ENCODE assay signal across 25 cellular contexts in the genomic region with DNA sequence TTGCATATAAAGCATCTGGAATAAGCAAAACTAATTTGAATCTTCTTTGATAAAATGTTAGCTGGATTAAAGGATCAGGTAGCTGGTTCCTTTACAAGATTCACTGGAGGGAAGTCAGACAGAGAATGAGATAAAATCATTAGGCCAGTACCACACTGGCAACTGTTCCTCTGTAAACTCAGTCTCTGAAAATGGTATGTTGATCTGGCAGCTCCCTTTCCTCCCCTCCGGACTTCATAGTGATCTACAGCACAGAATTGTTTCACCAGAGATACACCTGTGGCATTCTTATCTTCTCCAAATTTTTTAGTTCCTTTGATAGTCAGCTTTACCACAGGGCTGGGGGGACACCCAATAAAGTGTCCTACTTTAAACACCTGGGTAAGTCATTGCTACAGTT.
A peak's percentile ranks its signal among the peaks of the same experiment; 100 is the strongest.
DNase-seq lines count a peak whose midpoint lies in the region; ATAC-seq and TF ChIP-seq lines count a peak whose summit lies in the region.
"Had no signal": no experiment of that assay in that cellular context is flagged by ENCODE, and none has a peak within 500 bp of the region (broad histone marks: within the 10 kb centered on the region; RNA-seq: fewer than 3 reads in every experiment).

No MANE protein-coding gene starts in this region.

- H3K4me1 ChIP-seq in DND-41 (ENCODE audit: insufficient read depth, low read length) = peaks cover 14% of the 10 kb centered on the region
- peaks cover 19% of the 10 kb centered on the region for H3K4me1 ChIP-seq in MM.1S (ENCODE audit: low read length)
- H3K4me1 ChIP-seq: SJCRH30 had no signal

- H3K36me3 ChIP-seq in DND-41 (ENCODE audit: insufficient read depth, low read length) (no peaks in the 10 kb centered on the region), MM.1S (replicated peaks; ENCODE audit: insufficient read depth, low read length) (no peaks in the 10 kb centered on the region)
- H3K36me3 ChIP-seq: SJCRH30 had no signal

- intact Hi-C loops in CD4-positive, alpha-beta T cell (cut with DNase I, micrococcal nuclease) = loop anchor here in 1 of 2 experiments (10.0 kb wide), 1 partner anchor 141 kb away; no protein-coding TSS in a partner anchor

- no peaks in the 10 kb centered on the region for H3K9me3 ChIP-seq in CD4-positive, alpha-beta T cell (ENCODE audit: control insufficient read depth, low read length)
- H3K9me3 ChIP-seq in DND-41 (ENCODE audit: insufficient read depth, low read length, severe bottlenecking) (no peaks in the 10 kb centered on the region), MM.1S (replicated peaks; ENCODE audit: insufficient read depth, low read length) (no peaks in the 10 kb centered on the region)
- H3K9me3 ChIP-seq: SJCRH30 had no signal

- no peak for ATAC-seq in CD4-positive, alpha-beta T cell (ENCODE audit: poor library complexity)
- ATAC-seq in DND-41 (ENCODE audit: insufficient read depth, low read depth) = peak; percentile 73
- peak; percentile 38; the same call in 1 of the 2 replicates for ATAC-seq in WTC11
- ATAC-seq in GM21367 (IDR thresholded peaks at IDR 0.05; ENCODE audit: unreplicated experiment) = no peak
- ATAC-seq: SK-N-SH treated with all-trans-retinoic acid at 6 μM for 48 hours had no signal

- H3K4me1 Mint-ChIP-seq in CD4-positive, alpha-beta T cell (ENCODE audit: low read depth) = peaks cover 28% of the 10 kb centered on the region
- peaks cover 31% of the 10 kb centered on the region for H3K4me1 Mint-ChIP-seq in WTC11

- H3K27ac Mint-ChIP-seq in CD4-positive, alpha-beta T cell = peak overlapping the region; percentile 4
- H3K27ac Mint-ChIP-seq in WTC11 = peak overlapping the region; percentile 32; the same call in 1 of the 2 replicates
- H3K27ac Mint-ChIP-seq: B cell; CD8-positive, alpha-beta memory T cell had no signal

- H2AFZ ChIP-seq in DND-41 (ENCODE audit: low read depth, low read length) (no peak overlapping the region), MM.1S (ENCODE audit: low read length) (peak overlapping the region; percentile 73)

- POLR2A ChIA-PET in CD4-positive, alpha-beta T cell (lab: Charles Lee) = no interaction called here
- POLR2A ChIA-PET in WTC11 (lab: Charles Lee) = no interaction called here

- no peak overlapping the region for H3K27ac ChIP-seq in CD4-positive, alpha-beta T cell (ENCODE audit: low read depth, low read length)
- H3K27ac ChIP-seq in DND-41 (ENCODE audit: low read length) = no peak overlapping the region
- peak overlapping the region; percentile 47; the same call in 1 of the 2 replicates for H3K27ac ChIP-seq in MM.1S (ENCODE audit: low read length)
- H3K27ac ChIP-seq: C4-2B, SJCRH30 had no signal

- H3K4me3 ChIP-seq in DND-41 (ENCODE audit: low read depth in 1 of 2, low read length in 2 of 2) (no peak overlapping the region), MM.1S (ENCODE audit: low read length) (peak overlapping the region; percentile 39; the same call in 1 of the 2 replicates)
- H3K4me3 ChIP-seq: SJCRH30 had no signal

- H3K9me3 Mint-ChIP-seq in CD4-positive, alpha-beta T cell = no peaks in the 10 kb centered on the region
- no peaks in the 10 kb centered on the region for H3K9me3 Mint-ChIP-seq in WTC11
- H3K9me3 Mint-ChIP-seq: CD8-positive, alpha-beta memory T cell had no signal

- no peaks in the 10 kb centered on the region for H3K9me2 ChIP-seq in MM.1S (replicated peaks; ENCODE audit: insufficient read depth, low read length)

- no peak overlapping the region for H3K9ac ChIP-seq in DND-41 (ENCODE audit: low read depth, low read length)
- H3K9ac ChIP-seq in MM.1S (ENCODE audit: low read length) = no peak overlapping the region; the same call in 1 of the 2 replicates

- H4K20me1 ChIP-seq in DND-41 (ENCODE audit: insufficient read depth, low read length) (no peaks in the 10 kb centered on the region), MM.1S (ENCODE audit: insufficient read depth, low read length) (no peaks in the 10 kb centered on the region)

- H3K79me2 ChIP-seq in DND-41 (ENCODE audit: insufficient read depth, low read length) = no peaks in the 10 kb centered on the region
- no peaks in the 10 kb centered on the region for H3K79me2 ChIP-seq in MM.1S (ENCODE audit: low read length)

- no peak for DNase-seq in CD4-positive, alpha-beta T cell
- DNase-seq in DND-41 = peak; percentile 15
- DNase-seq in MM.1S = no peak
- DNase-seq in WTC11 (ENCODE audit: low spot score) = no peak
- DNase-seq in cortex of kidney (lab: John Stamatoyannopoulos, UW) = no peak
- no peak for DNase-seq in iPS-NIHi7 (ENCODE audit: extremely low spot score)
- DNase-seq: CD8-positive, alpha-beta memory T cell; DMS 273 treated with DMSO at 0.1 percent for 48 hours; DMS79; GF-D8; H7; KBM-7; NCI-H1092 treated with DMSO at 0.1 percent for 48 hours; NCI-H1436; NCI-H187; NCI-H2081 treated with DMSO at 0.1 percent for 48 hours; NCI-H2171; NCI-H226; NCI-H510A; NCI-H69; SJCRH30 had no signal

- no peaks in the 10 kb centered on the region for H3K27me3 ChIP-seq in CD4-positive, alpha-beta T cell (ENCODE audit: control insufficient read depth, insufficient read depth, low read length)
- no peaks in the 10 kb centered on the region for H3K27me3 ChIP-seq in DND-41 (ENCODE audit: insufficient read depth, low read length, poor library complexity)
- no peaks in the 10 kb centered on the region for H3K27me3 ChIP-seq in MM.1S (replicated peaks; ENCODE audit: insufficient read depth, low read length)
- H3K27me3 ChIP-seq: SJCRH30 had no signal

- no peaks in the 10 kb centered on the region for H3K36me3 Mint-ChIP-seq in CD4-positive, alpha-beta T cell (ENCODE audit: low read depth)
- H3K36me3 Mint-ChIP-seq in WTC11 = no peaks in the 10 kb centered on the region
- H3K36me3 Mint-ChIP-seq: CD8-positive, alpha-beta memory T cell had no signal

- H3K4me3 Mint-ChIP-seq in CD4-positive, alpha-beta T cell = peak overlapping the region; percentile 52
- H3K4me3 Mint-ChIP-seq in WTC11 = no peak overlapping the region
- H3K4me3 Mint-ChIP-seq: B cell; CD8-positive, alpha-beta memory T cell had no signal

- H3K4me2 ChIP-seq in DND-41 (ENCODE audit: insufficient read depth, low read length) (no peak overlapping the region), MM.1S (ENCODE audit: low read depth, low read length) (peak overlapping the region; percentile 60)

- CTCF ChIA-PET in CD4-positive, alpha-beta T cell (lab: Charles Lee) = no interaction called here
- CTCF ChIA-PET in WTC11 (lab: Charles Lee) = interaction anchor here (0.6 to 0.8 kb wide), 2 partner anchors 40 to 144 kb away, joined by 3 read pairs; no protein-coding TSS in a partner anchor

- H3F3A ChIP-seq in MM.1S (ENCODE audit: insufficient read depth, low read length) = peaks cover 12% of the 10 kb centered on the region

- no peak for TF ChIP-seq CTCF in CD4-positive, alpha-beta T cell (IDR thresholded peaks at IDR 0.05)
- no peak for TF ChIP-seq CTCF in DND-41 (IDR thresholded peaks at IDR 0.05; ENCODE audit: borderline replicate concordance, extremely low read depth, low read length, poor library complexity, severe bottlenecking)
- TF ChIP-seq CTCF in MM.1S (IDR thresholded peaks at IDR 0.05; ENCODE audit: low read length) = no peak
- no peak for TF ChIP-seq CTCF in WTC11 (IDR thresholded peaks at IDR 0.05)

- no peaks in the 10 kb centered on the region for H3K27me3 Mint-ChIP-seq in CD4-positive, alpha-beta T cell
- H3K27me3 Mint-ChIP-seq in WTC11 (ENCODE audit: low read depth) = no peaks in the 10 kb centered on the region
- H3K27me3 Mint-ChIP-seq: B cell had no signal

TF ChIP-seq in WTC11, 78 proteins besides CTCF, POLR2A, EP300 and RAD21:
- no peak for TF ChIP-seq ZNF671 (CRISPR knock-in tag; IDR thresholded peaks at IDR 0.05)
- TF ChIP-seq TCF7 (CRISPR knock-in tag; IDR thresholded peaks at IDR 0.05; ENCODE audit: low read depth) = no peak
- TF ChIP-seq, protein P1, sequence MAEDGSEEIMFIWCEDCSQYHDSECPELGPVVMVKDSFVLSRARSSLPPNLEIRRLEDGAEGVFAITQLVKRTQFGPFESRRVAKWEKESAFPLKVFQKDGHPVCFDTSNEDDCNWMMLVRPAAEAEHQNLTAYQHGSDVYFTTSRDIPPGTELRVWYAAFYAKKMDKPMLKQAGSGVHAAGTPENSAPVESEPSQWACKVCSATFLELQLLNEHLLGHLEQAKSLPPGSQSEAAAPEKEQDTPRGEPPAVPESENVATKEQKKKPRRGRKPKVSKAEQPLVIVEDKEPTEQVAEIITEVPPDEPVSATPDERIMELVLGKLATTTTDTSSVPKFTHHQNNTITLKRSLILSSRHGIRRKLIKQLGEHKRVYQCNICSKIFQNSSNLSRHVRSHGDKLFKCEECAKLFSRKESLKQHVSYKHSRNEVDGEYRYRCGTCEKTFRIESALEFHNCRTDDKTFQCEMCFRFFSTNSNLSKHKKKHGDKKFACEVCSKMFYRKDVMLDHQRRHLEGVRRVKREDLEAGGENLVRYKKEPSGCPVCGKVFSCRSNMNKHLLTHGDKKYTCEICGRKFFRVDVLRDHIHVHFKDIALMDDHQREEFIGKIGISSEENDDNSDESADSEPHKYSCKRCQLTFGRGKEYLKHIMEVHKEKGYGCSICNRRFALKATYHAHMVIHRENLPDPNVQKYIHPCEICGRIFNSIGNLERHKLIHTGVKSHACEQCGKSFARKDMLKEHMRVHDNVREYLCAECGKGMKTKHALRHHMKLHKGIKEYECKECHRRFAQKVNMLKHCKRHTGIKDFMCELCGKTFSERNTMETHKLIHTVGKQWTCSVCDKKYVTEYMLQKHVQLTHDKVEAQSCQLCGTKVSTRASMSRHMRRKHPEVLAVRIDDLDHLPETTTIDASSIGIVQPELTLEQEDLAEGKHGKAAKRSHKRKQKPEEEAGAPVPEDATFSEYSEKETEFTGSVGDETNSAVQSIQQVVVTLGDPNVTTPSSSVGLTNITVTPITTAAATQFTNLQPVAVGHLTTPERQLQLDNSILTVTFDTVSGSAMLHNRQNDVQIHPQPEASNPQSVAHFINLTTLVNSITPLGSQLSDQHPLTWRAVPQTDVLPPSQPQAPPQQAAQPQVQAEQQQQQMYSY (CRISPR knock-in tag; IDR thresholded peaks at IDR 0.05) = no peak
- TF ChIP-seq, protein P2, sequence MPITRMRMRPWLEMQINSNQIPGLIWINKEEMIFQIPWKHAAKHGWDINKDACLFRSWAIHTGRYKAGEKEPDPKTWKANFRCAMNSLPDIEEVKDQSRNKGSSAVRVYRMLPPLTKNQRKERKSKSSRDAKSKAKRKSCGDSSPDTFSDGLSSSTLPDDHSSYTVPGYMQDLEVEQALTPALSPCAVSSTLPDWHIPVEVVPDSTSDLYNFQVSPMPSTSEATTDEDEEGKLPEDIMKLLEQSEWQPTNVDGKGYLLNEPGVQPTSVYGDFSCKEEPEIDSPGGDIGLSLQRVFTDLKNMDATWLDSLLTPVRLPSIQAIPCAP (CRISPR knock-in tag; IDR thresholded peaks at IDR 0.05) = no peak
- TF ChIP-seq ZNF423 (CRISPR knock-in tag; IDR thresholded peaks at IDR 0.05) = no peak
- TF ChIP-seq ESRRA (CRISPR knock-in tag; IDR thresholded peaks at IDR 0.05; ENCODE audit: borderline replicate concordance) = no peak
- TF ChIP-seq FOXJ3 (CRISPR knock-in tag; IDR thresholded peaks at IDR 0.05; ENCODE audit: borderline replicate concordance) = no peak
- no peak for TF ChIP-seq ETV6 (CRISPR knock-in tag; IDR thresholded peaks at IDR 0.05)
TF ChIP-seq in WTC11: peak in this region for 0.

Comparison
In these comparisons a context has a peak if more than half of its experiments do, and no peak if none do; other contexts are left out.
1. ATAC-seq: peak in DND-41 (single experiment) and WTC11 (single experiment); none in CD4-positive, alpha-beta T cell (single experiment) and GM21367 (single experiment).